Comparison of ENCODE assay signal across 19 cellular contexts in the genomic region with DNA sequence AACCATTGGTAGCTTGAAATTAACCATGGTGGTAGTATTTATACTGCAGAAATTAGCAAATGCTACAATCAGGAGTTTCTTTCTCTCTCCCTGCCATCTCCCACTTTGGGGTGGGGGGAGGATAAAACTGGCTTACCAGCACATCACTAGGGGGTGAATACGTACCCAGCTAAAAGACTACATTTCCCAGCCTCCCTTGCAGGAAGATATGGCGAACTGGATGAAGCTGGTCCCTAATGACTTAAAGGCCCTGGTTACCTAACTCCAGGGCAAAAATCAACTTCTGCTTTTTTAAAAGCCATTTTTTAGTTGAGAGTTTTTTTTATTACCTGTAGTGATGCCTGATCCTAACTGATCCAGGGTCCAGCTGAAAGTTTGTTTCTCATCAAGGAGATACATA.
A peak's percentile ranks its signal among the peaks of the same experiment; 100 is the strongest.
DNase-seq lines count a peak whose midpoint lies in the region; ATAC-seq and TF ChIP-seq lines count a peak whose summit lies in the region.
"Had no signal": no experiment of that assay in that cellular context is flagged by ENCODE, and none has a peak within 500 bp of the region (broad histone marks: within the 10 kb centered on the region; RNA-seq: fewer than 3 reads in every experiment).

No MANE protein-coding gene starts in this region.

- H4K20me1 ChIP-seq in OCI-LY7 (ENCODE audit: insufficient read depth, low read length), result no peaks in the 10 kb centered on the region

- intact Hi-C loops in OCI-LY7 (cut with micrococcal nuclease; ENCODE audit: unreplicated experiment), result no loop called here

- H2AFZ ChIP-seq in OCI-LY7 (ENCODE audit: low read length), result no peak overlapping the region

- BruUV-seq in OCI-LY7 (replicated peaks; lab: Mats Ljungman, UMichigan), result no TSS peak

- no peaks in the 10 kb centered on the region for H3K9me2 ChIP-seq in OCI-LY7 (ENCODE audit: insufficient read depth, low read length)

- H3K27ac ChIP-seq in OCI-LY7 (ENCODE audit: low read depth, low read length, poor library complexity, severe bottlenecking), result no peak overlapping the region
- H3K27ac ChIP-seq: SK-N-MC had no signal

- no peaks in the 10 kb centered on the region for H3K4me1 ChIP-seq in OCI-LY7 (ENCODE audit: insufficient read depth, low read length, poor library complexity, severe bottlenecking)
- H3K4me1 ChIP-seq: Caco-2 had no signal

- no peaks in the 10 kb centered on the region for H3K79me2 ChIP-seq in OCI-LY7 (ENCODE audit: insufficient read depth, low read depth, low read length)

- H3K4me3 ChIP-seq in OCI-LY7 (ENCODE audit: low read depth, low read length, poor library complexity, severe bottlenecking), result no peak overlapping the region
- H3K4me3 ChIP-seq: SK-N-MC had no signal

- no peaks in the 10 kb centered on the region for H3K36me3 ChIP-seq in OCI-LY7 (ENCODE audit: insufficient read depth, low read length)

- ATAC-seq in HG02938 (IDR thresholded peaks at IDR 0.05; ENCODE audit: unreplicated experiment), result no peak

- no peak overlapping the region for H3K4me2 ChIP-seq in OCI-LY7 (ENCODE audit: low read length)

- POLR2A ChIA-PET in OCI-LY7 (lab: Charles Lee), result interaction anchor here (0.6 kb wide), 2 partner anchors 66 to 215 kb away, joined by 3 to 4 read pairs; no protein-coding TSS in a partner anchor

- no peak for TF ChIP-seq CTCF in OCI-LY7 (conservative IDR thresholded peaks at IDR 0.05; ENCODE audit: low read length)

- H3K9me3 ChIP-seq in OCI-LY7 (ENCODE audit: low read length), result no peaks in the 10 kb centered on the region
- H3K9me3 ChIP-seq: Caco-2 had no signal

- CTCF ChIA-PET in OCI-LY7 (lab: Charles Lee; ENCODE audit: unreplicated experiment), result no interaction called here

- DNase-seq in SKM-1 treated with dmso at 0.1 percent for 144 hours (lab: John Stamatoyannopoulos, UW; ENCODE audit: unreplicated experiment) (peak; percentile 25), SKM-1 (lab: John Stamatoyannopoulos, UW; ENCODE audit: unreplicated experiment) (no peak), OCI-LY7 (ENCODE audit: low spot score) (peak; percentile 3), germinal center (ENCODE audit: low spot score) (peak; percentile 20), DMS79 (lab: John Stamatoyannopoulos, UW) (no peak)
- no peak for DNase-seq in activated CD4-positive, alpha-beta T cell treated with anti-CD3 and anti-CD28 coated beads, Interleukin-2, amount 50 U/mL, for 48 hours
- DNase-seq: Caco-2; CD4-positive, alpha-beta T cell; DMS153; GOT3; KG1; NCI-H1105; NCI-H2081; NCI-H446 treated with DMSO at 0.1 percent for 48 hours; NCI-H82; Right ventricle myocardium superior; T-helper 1 cell had no signal

Comparison
In these comparisons a context has a peak if more than half of its experiments do, and no peak if none do; other contexts are left out.
1. DNase-seq: peak in SKM-1 treated with dmso at 0.1 percent for 144 hours (single experiment), OCI-LY7 (single experiment) and germinal center (single experiment); none in SKM-1 (single experiment), DMS79 (single experiment) and activated CD4-positive, alpha-beta T cell treated with anti-CD3 and anti-CD28 coated beads, Interleukin-2, amount 50 U/mL, for 48 hours (0 of 2).